Comparison of ENCODE assay signal across 36 cellular contexts in genomic region chr1:95255826-95256225, GRCh38. TPM values are rescaled to one million over a fixed set of nuclear protein-coding genes. Genes with fewer than 3 reads are reported as not detected.
DNase-seq lines count a peak whose midpoint lies in the region; ATAC-seq, FAIRE-seq and TF ChIP-seq lines count a peak whose summit lies in the region.
"Had no signal": no experiment of that assay in that cellular context is flagged by ENCODE, and none has a peak within 500 bp of the region (broad histone marks: within the 10 kb centered on the region; RNA-seq: fewer than 3 reads in every experiment).

No MANE protein-coding gene starts in this region.

- H3K36me3 ChIP-seq in HepG2 (replicated peaks in 1 of 2; ENCODE audit: control insufficient read depth in 1 of 2, insufficient read depth in 2 of 2, low read length in 2 of 2) (no peaks in the 10 kb centered on the region), right lobe of liver (peaks cover 0 to 9% (median 0%) of the 10 kb centered on the region in 4 donors), IMR-90 (ENCODE audit: control insufficient read depth, insufficient read depth, low read length) (0 out of 2 replicates have a peak, but pooled peaks cover 2% of the 10 kb centered on the region), K562 (ENCODE audit: control insufficient read depth, insufficient read depth, low read length) (no peaks in the 10 kb centered on the region), endodermal cell (ENCODE audit: control insufficient read depth, insufficient read depth, low read length) (peaks cover 13% of the 10 kb centered on the region), upper lobe of right lung (no peaks in the 10 kb centered on the region)
- H3K36me3 ChIP-seq: BE2C had no signal

- H3K36me3 Mint-ChIP-seq in endodermal cell (ENCODE audit: low read depth), result peaks cover 22% of the 10 kb centered on the region

- CTCF ChIA-PET in HepG2 (lab: Yijun Ruan, JAX; ENCODE audit: low intra/inter-chr PET ratio, low total read pairs) (no interaction called here), A549 (lab: Yijun Ruan, JAX) (no interaction called here), IMR-90 (lab: Yijun Ruan, JAX) (no interaction called here), K562 (lab: Yijun Ruan, JAX; ENCODE audit: low intra/inter-chr PET ratio) (no interaction called here)

- FAIRE-seq in HepG2 (lab: Jason Lieb, UNC), result no peak
- FAIRE-seq in A549 (lab: Jason Lieb, UNC), result no peak
- no peak for FAIRE-seq in K562 (lab: Jason Lieb, UNC)
- FAIRE-seq: A204.1, D721Med had no signal

- H3K79me1 ChIP-seq in IMR-90 (ENCODE audit: low read depth in 1 of 2, low read length in 2 of 2), result no peaks in the 10 kb centered on the region

- no peak overlapping the region for H3K4me3 ChIP-seq in HepG2 (replicated peaks in 1 of 3; ENCODE audit: insufficient read depth in 1 of 3, low read depth in 2 of 3, low read length in 3 of 3)
- no peak overlapping the region for H3K4me3 ChIP-seq in right lobe of liver
- H3K4me3 ChIP-seq in A549, result no peak overlapping the region
- H3K4me3 ChIP-seq in IMR-90 (ENCODE audit: insufficient read depth, low read depth, low read length), result no peak overlapping the region
- H3K4me3 ChIP-seq in K562, result no peak overlapping the region
- H3K4me3 ChIP-seq in endodermal cell (ENCODE audit: low read length), result no peak overlapping the region
- no peak overlapping the region for H3K4me3 ChIP-seq in upper lobe of right lung
- H3K4me3 ChIP-seq: BLaER1; BLaER1 treated with 17β-estradiol and CSF1 and Interleukin-3, amounts not matched to agents 10 nM and 100 nM had no signal

- POLR2A ChIA-PET in HepG2 (lab: Yijun Ruan, JAX) (no interaction called here), A549 (lab: Yijun Ruan, JAX) (no interaction called here), IMR-90 (lab: Charles Lee; ENCODE audit: unreplicated experiment) (no interaction called here), K562 (lab: Yijun Ruan, JAX) (no interaction called here)

- H3K23ac ChIP-seq in IMR-90 (ENCODE audit: low read depth, low read length), result no peak overlapping the region

- H3K27ac ChIP-seq in HepG2 (ENCODE audit: extremely low read length, insufficient read depth, low read length) (no peak overlapping the region), right lobe of liver (no peak overlapping the region), A549 (no peak overlapping the region), IMR-90 (ENCODE audit: insufficient read depth, low read length) (no peak overlapping the region), K562 (ENCODE audit: extremely low read depth, low read depth, low read length) (no peak overlapping the region), endodermal cell (ENCODE audit: low read depth, low read length) (no peak overlapping the region), upper lobe of right lung (no peak overlapping the region)
- H3K27ac ChIP-seq: 22Rv1; BLaER1; BLaER1 treated with 17β-estradiol and CSF1 and Interleukin-3, amounts not matched to agents 10 nM and 100 nM; C4-2B had no signal

- in situ Hi-C loops in HepG2 (cut with HindIII; ENCODE audit: extremely low pct_ligation_motif_present, low pct_unique_long_range_greater_than_20kb) (no loop called here), IMR-90 (cut with MboI; ENCODE audit: low sequenced_read_pairs) (no loop called here), K562 (cut with MboI) (no loop called here)

- no peak overlapping the region for H4K5ac ChIP-seq in IMR-90 (ENCODE audit: low read depth, low read length)

- no peak overlapping the region for H2AK9ac ChIP-seq in IMR-90 (replicated peaks; ENCODE audit: low read depth, low read length, poor library complexity)

- no peak overlapping the region for H3K4me3 Mint-ChIP-seq in endodermal cell
- H3K4me3 Mint-ChIP-seq: B cell; CD14-positive monocyte; CD4-positive, alpha-beta memory T cell; CD4-positive, alpha-beta T cell; CD4-positive, CD25-positive, alpha-beta regulatory T cell; CD8-positive, alpha-beta memory T cell; CD8-positive, alpha-beta T cell had no signal

- H3K4ac ChIP-seq in IMR-90 (ENCODE audit: low read depth, low read length), result no peak overlapping the region

- H4K91ac ChIP-seq in IMR-90 (ENCODE audit: insufficient read depth, low read depth, low read length), result no peak overlapping the region

- H3K27me3 ChIP-seq in HepG2 (ENCODE audit: control insufficient read depth in 1 of 2, insufficient read depth in 2 of 2, low read length in 2 of 2) (no peaks in the 10 kb centered on the region), right lobe of liver (no peaks in the 10 kb centered on the region), IMR-90 (ENCODE audit: control insufficient read depth, insufficient read depth, low read length) (no peaks in the 10 kb centered on the region), K562 (ENCODE audit: control insufficient read depth in 2 of 2, insufficient read depth in 2 of 2, low read length in 2 of 2) (no peaks in the 10 kb centered on the region), endodermal cell (ENCODE audit: control insufficient read depth, insufficient read depth, low read length, poor library complexity, severe bottlenecking) (no peaks in the 10 kb centered on the region), upper lobe of right lung (no peaks in the 10 kb centered on the region)
- H3K27me3 ChIP-seq: BE2C; BLaER1; BLaER1 treated with 17β-estradiol and CSF1 and Interleukin-3, amounts not matched to agents 10 nM and 100 nM had no signal

- TF ChIP-seq CTCF in HepG2 (CRISPR knock-in tag; IDR thresholded peaks at IDR 0.05), result no peak
- TF ChIP-seq CTCF in right lobe of liver (IDR thresholded peaks at IDR 0.05), result no peak
- TF ChIP-seq CTCF in A549 (IDR thresholded peaks at IDR 0.05), result no peak
- TF ChIP-seq CTCF in IMR-90 (conservative IDR thresholded peaks at IDR 0.05; ENCODE audit: low read depth, low read length), result no peak
- TF ChIP-seq CTCF in K562 (IDR thresholded peaks at IDR 0.05 in 2 of 3, conservative IDR thresholded peaks at IDR 0.05 in 1 of 3; ENCODE audit: insufficient read depth in 2 of 3, low read depth in 1 of 3, low read length in 3 of 3), result no peak
- TF ChIP-seq CTCF in endodermal cell (conservative IDR thresholded peaks at IDR 0.05), result no peak
- TF ChIP-seq CTCF in upper lobe of right lung (IDR thresholded peaks at IDR 0.05), result no peak

- no peak overlapping the region for H3K14ac ChIP-seq in IMR-90 (replicated peaks; ENCODE audit: low read depth, low read length)

- no peaks in the 10 kb centered on the region for H4K20me1 ChIP-seq in HepG2 (ENCODE audit: insufficient read depth, low read length)
- H4K20me1 ChIP-seq in IMR-90 (ENCODE audit: insufficient read depth, low read length), result no peaks in the 10 kb centered on the region
- H4K20me1 ChIP-seq in K562 (replicated peaks; ENCODE audit: control insufficient read depth, insufficient read depth, low read length), result no peaks in the 10 kb centered on the region
- H4K20me1 ChIP-seq: BLaER1; BLaER1 treated with 17β-estradiol and CSF1 and Interleukin-3, amounts not matched to agents 10 nM and 100 nM had no signal

- dilution Hi-C loops in IMR-90 (cut with HindIII; ENCODE audit: low sequenced_read_pairs, unreplicated experiment), result no loop called here

- H3K9me3 Mint-ChIP-seq in endodermal cell, result peaks cover 7% of the 10 kb centered on the region
- H3K9me3 Mint-ChIP-seq: CD4-positive, alpha-beta T cell had no signal

- H2AK5ac ChIP-seq in IMR-90 (ENCODE audit: low read depth, low read length), result no peak overlapping the region

- TF ChIP-seq RAD21 in HepG2 (CRISPR knock-in tag; IDR thresholded peaks at IDR 0.05) (no peak), A549 (conservative IDR thresholded peaks at IDR 0.05 in 1 of 2, IDR thresholded peaks at IDR 0.05 in 1 of 2) (no peak), IMR-90 (IDR thresholded peaks at IDR 0.05; ENCODE audit: low read length) (no peak), K562 (CRISPR knock-in tag; conservative IDR thresholded peaks at IDR 0.05 in 1 of 2, IDR thresholded peaks at IDR 0.05 in 1 of 2) (no peak)

- BruUV-seq in HepG2 (replicated peaks; lab: Mats Ljungman, UMichigan) (no TSS peak), IMR-90 (replicated peaks; lab: Mats Ljungman, UMichigan) (no TSS peak), K562 (replicated peaks; lab: Mats Ljungman, UMichigan) (no TSS peak)

- H3K4me2 ChIP-seq in HepG2 (ENCODE audit: low read depth, low read length), result no peak overlapping the region
- H3K4me2 ChIP-seq in A549, result no peak overlapping the region
- H3K4me2 ChIP-seq in IMR-90 (ENCODE audit: low read depth, low read length), result no peak overlapping the region
- no peak overlapping the region for H3K4me2 ChIP-seq in K562 (ENCODE audit: insufficient read depth, low read length)
- H3K4me2 ChIP-seq: BLaER1; BLaER1 treated with 17β-estradiol and CSF1 and Interleukin-3, amounts not matched to agents 10 nM and 100 nM had no signal

- no peak overlapping the region for H3K27ac Mint-ChIP-seq in endodermal cell
- H3K27ac Mint-ChIP-seq: B cell; CD14-positive monocyte; CD4-positive, alpha-beta memory T cell; CD4-positive, alpha-beta T cell; CD4-positive, CD25-positive, alpha-beta regulatory T cell; CD8-positive, alpha-beta memory T cell; CD8-positive, alpha-beta T cell had no signal

- H3K9ac ChIP-seq in HepG2 (ENCODE audit: insufficient read depth, low read depth, low read length) (no peak overlapping the region), IMR-90 (ENCODE audit: low read depth, low read length) (no peak overlapping the region), K562 (ENCODE audit: insufficient read depth in 1 of 2, low read depth in 2 of 2, low read length in 2 of 2) (no peak overlapping the region), endodermal cell (ENCODE audit: extremely low read depth, low read length, poor library complexity, severe bottlenecking) (no peak overlapping the region)
- H3K9ac ChIP-seq: BLaER1; BLaER1 treated with 17β-estradiol and CSF1 and Interleukin-3, amounts not matched to agents 10 nM and 100 nM had no signal

- TF ChIP-seq POLR2A in HepG2 (IDR thresholded peaks at IDR 0.05; ENCODE audit: insufficient read depth in 1 of 2, low read depth in 2 of 2, low read length in 2 of 2), result no peak
- TF ChIP-seq POLR2A in right lobe of liver (IDR thresholded peaks at IDR 0.05), result no peak
- TF ChIP-seq POLR2A in A549 (IDR thresholded peaks at IDR 0.05; ENCODE audit: low read length), result no peak
- no peak for TF ChIP-seq POLR2A in IMR-90 (IDR thresholded peaks at IDR 0.05; ENCODE audit: low read depth, low read length)
- TF ChIP-seq POLR2A in K562 (conservative IDR thresholded peaks at IDR 0.05), result no peak

- no peak overlapping the region for H2BK120ac ChIP-seq in IMR-90 (ENCODE audit: low read depth, low read length)

- no peak for TF ChIP-seq EP300 in HepG2 (IDR thresholded peaks at IDR 0.05; ENCODE audit: low read depth in 2 of 2, low read length in 2 of 2)
- TF ChIP-seq EP300 in HepG2 (CRISPR knock-in tag; IDR thresholded peaks at IDR 0.05; ENCODE audit: borderline replicate concordance), result no peak
- TF ChIP-seq EP300 in A549 (IDR thresholded peaks at IDR 0.05), result no peak
- no peak for TF ChIP-seq EP300 in K562 (IDR thresholded peaks at IDR 0.05; ENCODE audit: low read length)

- WGBS in HepG2 (ENCODE audit: low lambda C conversion rate), result 6% methylated on average over 1 of the region's 1 CpG
- WGBS in right lobe of liver (ENCODE audit: insufficient coverage, low coverage, low lambda C conversion rate, missing lambda C conversion rate), result 67% methylated on average over 1 of the region's 1 CpG
- WGBS in A549 (ENCODE audit: missing lambda C conversion rate), result 13% methylated on average over 1 of the region's 1 CpG
- WGBS in IMR-90 (ENCODE audit: extremely low coverage in 2 of 2, insufficient read length in 1 of 2), 2 experiments, result 29% methylated on average over 1 of the region's 1 CpG; no CpG with 5 or more reads in 1 of the 2 experiments
- 0% methylated on average over 1 of the region's 1 CpG for WGBS in K562 (ENCODE audit: insufficient coverage, low coverage, missing lambda C conversion rate)
- 90 to 91% methylated on average over 1 of the region's 1 CpG for WGBS in endodermal cell (ENCODE audit: insufficient coverage in 1 of 2, insufficient read length in 1 of 2), 2 experiments

- no peaks in the 10 kb centered on the region for H3K9me1 ChIP-seq in IMR-90 (ENCODE audit: insufficient read depth, low read length)
- H3K9me1 ChIP-seq in K562 (ENCODE audit: control insufficient read depth, insufficient read depth, low read length), result no peaks in the 10 kb centered on the region

- peaks cover 7% of the 10 kb centered on the region for H3K4me1 Mint-ChIP-seq in endodermal cell
- H3K4me1 Mint-ChIP-seq: CD4-positive, alpha-beta memory T cell; CD4-positive, CD25-positive, alpha-beta regulatory T cell; CD8-positive, alpha-beta memory T cell had no signal

- no peaks in the 10 kb centered on the region for H3K27me3 Mint-ChIP-seq in endodermal cell (ENCODE audit: insufficient read depth)
- H3K27me3 Mint-ChIP-seq: CD4-positive, alpha-beta memory T cell; CD4-positive, alpha-beta T cell; CD4-positive, CD25-positive, alpha-beta regulatory T cell; CD8-positive, alpha-beta memory T cell had no signal

- H2AFZ ChIP-seq in HepG2 (ENCODE audit: low read length) (no peak overlapping the region), IMR-90 (replicated peaks; ENCODE audit: low read length, poor library complexity) (no peak overlapping the region), K562 (ENCODE audit: low read depth, low read length) (no peak overlapping the region)

- no peak overlapping the region for H2BK20ac ChIP-seq in IMR-90 (ENCODE audit: low read depth, low read length)

- H2BK15ac ChIP-seq in IMR-90 (ENCODE audit: low read depth, low read length), result no peak overlapping the region

- no peak overlapping the region for H3K56ac ChIP-seq in IMR-90 (ENCODE audit: extremely low read depth, insufficient read depth, low read length)

- no peak overlapping the region for H2BK5ac ChIP-seq in IMR-90 (ENCODE audit: low read depth, low read length, poor library complexity, severe bottlenecking)

- no peak overlapping the region for H3K18ac ChIP-seq in IMR-90 (ENCODE audit: low read depth, low read length)

- intact Hi-C loops in HepG2 (cut with micrococcal nuclease; ENCODE audit: unreplicated experiment), result no loop called here
- intact Hi-C loops in right lobe of liver (cut with DNase I), result no loop called here
- intact Hi-C loops in IMR-90 (cut with micrococcal nuclease), result no loop called here
- intact Hi-C loops in K562 (cut with micrococcal nuclease), result no loop called here
- intact Hi-C loops in upper lobe of right lung (cut with DNase I), result no loop called here

- DNase-seq in HepG2 (ENCODE audit: low spot score), result no peak
- no peak for DNase-seq in right lobe of liver
- no peak for DNase-seq in A549 (ENCODE audit: low read depth in 1 of 2, low spot score in 1 of 2)
- DNase-seq in IMR-90, result no peak
- no peak for DNase-seq in K562 (ENCODE audit: extremely low read depth in 1 of 4, low spot score in 3 of 4)
- no peak for DNase-seq in endodermal cell
- no peak for DNase-seq in mucosa of gallbladder (ENCODE audit: low spot score)
- DNase-seq in upper lobe of right lung, result no peak
- DNase-seq: 8988T; ACHN; AML-193; BE2C; C1 segment of cervical spinal cord; Caco-2; Calu3; CD4-positive, alpha-beta memory T cell; CD4-positive, alpha-beta T cell; CD4-positive, CD25-positive, alpha-beta regulatory T cell; CD8-positive, alpha-beta memory T cell; CD8-positive, alpha-beta T cell; COR-L47; DMS 273 treated with DMSO at 0.1 percent for 48 hours; DMS153; DMS53; DMS79; DMS79 treated with DMSO at 0.1 percent for 48 hours; DND-41; EL had no signal

- ATAC-seq in HepG2 (no peak), right lobe of liver (no peak), A549 (no peak), IMR-90 (ENCODE audit: low read depth) (no peak), K562 (no peak), upper lobe of right lung (no peak)
- ATAC-seq: CD8-positive, alpha-beta T cell had no signal

- H4K8ac ChIP-seq in IMR-90 (ENCODE audit: low read depth in 2 of 2, low read length in 2 of 2), result no peak overlapping the region

- H3K9me3 ChIP-seq in HepG2 (ENCODE audit: low read length) (no peaks in the 10 kb centered on the region), right lobe of liver (no peaks in the 10 kb centered on the region), A549 (no peaks in the 10 kb centered on the region), IMR-90 (ENCODE audit: control insufficient read depth, insufficient read depth, low read length) (no peaks in the 10 kb centered on the region), K562 (replicated peaks; ENCODE audit: control insufficient read depth, insufficient read depth, low read depth, low read length) (no peaks in the 10 kb centered on the region; the same call in 1 of the 2 replicates), endodermal cell (ENCODE audit: control insufficient read depth, low read length) (no peaks in the 10 kb centered on the region), upper lobe of right lung (no peaks in the 10 kb centered on the region)
- H3K9me3 ChIP-seq: BE2C, BLaER1, Caco-2 had no signal

- H3K4me1 ChIP-seq in HepG2 (ENCODE audit: insufficient read depth, low read length) (peaks cover 11% of the 10 kb centered on the region), right lobe of liver (peaks cover 0 to 3% (median 0%) of the 10 kb centered on the region in 4 donors), A549 (no peaks in the 10 kb centered on the region), IMR-90 (ENCODE audit: control insufficient read depth, insufficient read depth, low read length) (no peaks in the 10 kb centered on the region), K562 (replicated peaks in 1 of 2; ENCODE audit: control insufficient read depth in 2 of 2, insufficient read depth in 2 of 2, low read length in 2 of 2) (peaks cover 0 to 14% of the 10 kb centered on the region in 2 experiments; a peak in 2 of 5 replicates), endodermal cell (ENCODE audit: control insufficient read depth, insufficient read depth, low read length) (no peaks in the 10 kb centered on the region), upper lobe of right lung (no peaks in the 10 kb centered on the region)
- H3K4me1 ChIP-seq: BE2C; BLaER1; BLaER1 treated with 17β-estradiol and CSF1 and Interleukin-3, amounts not matched to agents 10 nM and 100 nM had no signal

- H3K79me2 ChIP-seq in HepG2 (ENCODE audit: insufficient read depth, low read length) (no peaks in the 10 kb centered on the region), K562 (ENCODE audit: control insufficient read depth, insufficient read depth, low read length) (no peaks in the 10 kb centered on the region)

RNA-seq across cellular contexts. Expression of gene RWDD3, which starts 21.8 kb away (rescaled TPM):
- 21.2 and 22.7 TPM in 2 replicates for total RNA-seq in HepG2 (2016; rRNA removed; fragmentation: Illumina TruSeq; extraction: Trizol)
- 4.8 and 7.5 TPM in 2 replicates for total RNA-seq in HepG2 (2016; cell fraction: cytosol; rRNA removed; fragmentation: Illumina TruSeq; extraction: Trizol; ENCODE audit: low read depth)
- 20.5 and 25.9 TPM in 2 replicates for total RNA-seq in HepG2 (2016; cell fraction: insoluble cytoplasmic fraction; rRNA removed; fragmentation: Illumina TruSeq; extraction: Trizol)
- 15.8 and 16.6 TPM in 2 replicates for total RNA-seq in HepG2 (2016; cell fraction: membrane; rRNA removed; fragmentation: Illumina TruSeq; extraction: Trizol)
- total RNA-seq in HepG2 (2016; cell fraction: nucleus; rRNA removed; fragmentation: Illumina TruSeq; extraction: Trizol), result 26.9 and 28.8 TPM in 2 replicates
- polyA plus RNA-seq in HepG2 (2011; rRNA removed), result 16.2 and 18.3 TPM in 2 replicates
- 8.0 and 10.2 TPM in 2 replicates for polyA plus RNA-seq in HepG2 (2011; cell fraction: cytosol; rRNA removed)
- polyA plus RNA-seq in HepG2 (2011; cell fraction: nucleus; rRNA removed), result 17.2 and 19.7 TPM in 2 replicates
- 15.3 and 20.4 TPM in 2 replicates for polyA plus RNA-seq in HepG2 (2012)
- polyA plus RNA-seq in HepG2 (2016; cell fraction: cytosol; fragmentation: Illumina TruSeq; extraction: Trizol; ENCODE audit: low read depth), result 7.6 and 10.7 TPM in 2 replicates
- polyA plus RNA-seq in HepG2 (2016; cell fraction: insoluble cytoplasmic fraction; fragmentation: Illumina TruSeq; extraction: Trizol; ENCODE audit: low read depth), result 23.8 and 27.0 TPM in 2 replicates
- polyA plus RNA-seq in HepG2 (2016; cell fraction: membrane; fragmentation: Illumina TruSeq; extraction: Trizol; ENCODE audit: low read depth), result 13.8 and 14.0 TPM in 2 replicates
- 43.8 and 46.3 TPM in 2 replicates for polyA plus RNA-seq in HepG2 (2016; cell fraction: nucleus; fragmentation: Illumina TruSeq; extraction: Trizol; ENCODE audit: insufficient read depth, low read depth)
- 2.3 and 4.1 TPM in 2 replicates for polyA minus RNA-seq in HepG2 (2011; rRNA and poly(A)+ RNA removed; ENCODE audit: low replicate concordance)
- 3.7 and 4.5 TPM in 2 replicates for polyA minus RNA-seq in HepG2 (2011; cell fraction: cytosol; rRNA and poly(A)+ RNA removed)
- polyA minus RNA-seq in HepG2 (2011; cell fraction: nucleus; rRNA and poly(A)+ RNA removed), result 17.4 and 24.0 TPM in 2 replicates
- 10 to 100 TPM in 2 of 6 experiments, 1 to 10 TPM in 4; 3.3 to 13.2 (median 8.0) TPM for total RNA-seq in right lobe of liver
- polyA plus RNA-seq in A549 (2011; rRNA removed), result 15.7 and 22.1 TPM in 2 replicates
- 7.9 and 8.2 TPM in 2 replicates for polyA plus RNA-seq in A549 (2012; cell fraction: cytosol; rRNA removed)
- 4.9 and 7.5 TPM in 2 replicates for polyA plus RNA-seq in A549 (2012; cell fraction: nucleus; rRNA removed)
- polyA plus RNA-seq in A549 (2017; fragmentation: RNase III; extraction: RNeasy Plus Mini Kit Qiagen cat#74134 plus additional on column Dnase treatment), result 17.1 to 20.3 TPM (median 17.6 TPM) in 3 replicates
- polyA minus RNA-seq in A549 (2011; rRNA and poly(A)+ RNA removed), result 2.5 and 3.8 TPM in 2 replicates
- 10.4 and 10.6 TPM in 2 replicates for total RNA-seq in IMR-90 (2012; rRNA removed)
- polyA plus RNA-seq in IMR-90 (2012; rRNA removed), result 9.9 and 13.6 TPM in 2 replicates
- 5.0 and 5.8 TPM in 2 replicates for polyA plus RNA-seq in IMR-90 (2012; cell fraction: cytosol; rRNA removed)
- 4.9 and 22.0 TPM in 2 replicates for polyA plus RNA-seq in IMR-90 (2012; cell fraction: nucleus; rRNA removed; ENCODE audit: low replicate concordance)
- total RNA-seq in K562 (2011; cell fraction: chromatin; rRNA removed; ENCODE audit: low replicate concordance), result 15.6 and 29.6 TPM in 2 replicates
- 9.2 and 13.3 TPM in 2 replicates for total RNA-seq in K562 (2011; cell fraction: nucleolus; rRNA removed)
- total RNA-seq in K562 (2011; cell fraction: nucleoplasm; rRNA removed), result 22.8 and 34.2 TPM in 2 replicates
- 21.6 and 26.1 TPM in 2 replicates for total RNA-seq in K562 (2014; rRNA removed)
- 34.9 and 38.5 TPM in 2 replicates for total RNA-seq in K562 (2014; rRNA removed; fragmentation: Illumina TruSeq; extraction: Trizol)
- total RNA-seq in K562 (2015; rRNA removed; fragmentation: Illumina TruSeq; extraction: Trizol), result 33.5 and 34.5 TPM in 2 replicates
- total RNA-seq in K562 (2021), result 23.7 and 26.7 TPM in 2 replicates
- polyA plus RNA-seq in K562 (2011; rRNA removed), result 40.4 and 49.7 TPM in 2 replicates
- polyA plus RNA-seq in K562 (2011; cell fraction: cytosol; rRNA removed), result 16.5 and 29.2 TPM in 2 replicates
- 51.5 and 52.0 TPM in 2 replicates for polyA plus RNA-seq in K562 (2011; cell fraction: nucleus; rRNA removed)
- 25.2 and 33.2 TPM in 2 replicates for polyA plus RNA-seq in K562 (2012)
- 32.9 and 33.8 TPM in 2 replicates for polyA plus RNA-seq in K562 (2014; fragmentation: Illumina TruSeq; extraction: Trizol)
- 10 to 100 TPM; 52.7 to 65.0 TPM for polyA plus RNA-seq in K562 (2014; fragmentation: Nextera tagmentation; extraction: Ambion mirVana)
- polyA plus RNA-seq in K562 (2014; rRNA removed), result 41.2 and 57.4 TPM in 2 replicates
- 16.2 and 16.4 TPM in 2 replicates for polyA minus RNA-seq in K562 (2011; rRNA and poly(A)+ RNA removed)
- polyA minus RNA-seq in K562 (2011; cell fraction: cytosol; rRNA and poly(A)+ RNA removed), result 8.4 and 8.6 TPM in 2 replicates
- 14.5 and 20.5 TPM in 2 replicates for polyA minus RNA-seq in K562 (2011; cell fraction: nucleus; rRNA and poly(A)+ RNA removed)
- total RNA-seq in endodermal cell, result 10 to 100 TPM; 35.5 to 37.1 TPM
- polyA plus RNA-seq in endodermal cell (2013, experiment 1 of 2), result 21.7 TPM
- 20.2 TPM for polyA plus RNA-seq in endodermal cell (2013, experiment 2 of 2)
- 18.8 TPM for total RNA-seq in mucosa of gallbladder
- total RNA-seq in upper lobe of right lung, result 12.8 TPM

Comparison
In these comparisons a context has a peak if more than half of its experiments do, and no peak if none do; other contexts are left out.
1. Of the 241 proteins assayed by ChIP-seq in both HepG2 and K562: peak only in HepG2: none; only in K562: MAFG; in both: MAFF and MAFK; in neither: 238.